In genomic region chr1:154799188-154799587, GRCh38 we compare ENCODE assay signal across 6 cellular contexts.
"Had no signal": no experiment of that assay in that cellular context is flagged by ENCODE, and none has a peak within 500 bp of the region (broad histone marks: within the 10 kb centered on the region; RNA-seq: fewer than 3 reads in every experiment).

No MANE protein-coding gene starts in this region.

- H3K27ac ChIP-seq: HL-60 had no signal

- ATAC-seq: HepG2, K562 had no signal

- H3K4me3 ChIP-seq: K562 had no signal

- DNase-seq: IMR-90, KBM-7, KG1 had no signal
